Comparison of ENCODE assay signal across 1 cellular context in genomic region chr3:100260081-100260684, GRCh38.
TF ChIP-seq lines count a peak whose summit lies in the region.

No MANE protein-coding gene starts in this region.

TF ChIP-seq in HepG2, 621 proteins besides CTCF, POLR2A, EP300 and RAD21 (continued from another document):
- TF ChIP-seq, protein P1, sequence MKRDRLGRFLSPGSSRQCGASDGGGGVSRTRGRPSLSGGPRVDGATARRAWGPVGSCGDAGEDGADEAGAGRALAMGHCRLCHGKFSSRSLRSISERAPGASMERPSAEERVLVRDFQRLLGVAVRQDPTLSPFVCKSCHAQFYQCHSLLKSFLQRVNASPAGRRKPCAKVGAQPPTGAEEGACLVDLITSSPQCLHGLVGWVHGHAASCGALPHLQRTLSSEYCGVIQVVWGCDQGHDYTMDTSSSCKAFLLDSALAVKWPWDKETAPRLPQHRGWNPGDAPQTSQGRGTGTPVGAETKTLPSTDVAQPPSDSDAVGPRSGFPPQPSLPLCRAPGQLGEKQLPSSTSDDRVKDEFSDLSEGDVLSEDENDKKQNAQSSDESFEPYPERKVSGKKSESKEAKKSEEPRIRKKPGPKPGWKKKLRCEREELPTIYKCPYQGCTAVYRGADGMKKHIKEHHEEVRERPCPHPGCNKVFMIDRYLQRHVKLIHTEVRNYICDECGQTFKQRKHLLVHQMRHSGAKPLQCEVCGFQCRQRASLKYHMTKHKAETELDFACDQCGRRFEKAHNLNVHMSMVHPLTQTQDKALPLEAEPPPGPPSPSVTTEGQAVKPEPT (CRISPR knock-in tag; IDR thresholded peaks at IDR 0.05; ENCODE audit: low read depth): no peak
TF ChIP-seq in HepG2: peak in this region for 39.
